1 cellular context compared by ENCODE assay signal in the genomic region with DNA sequence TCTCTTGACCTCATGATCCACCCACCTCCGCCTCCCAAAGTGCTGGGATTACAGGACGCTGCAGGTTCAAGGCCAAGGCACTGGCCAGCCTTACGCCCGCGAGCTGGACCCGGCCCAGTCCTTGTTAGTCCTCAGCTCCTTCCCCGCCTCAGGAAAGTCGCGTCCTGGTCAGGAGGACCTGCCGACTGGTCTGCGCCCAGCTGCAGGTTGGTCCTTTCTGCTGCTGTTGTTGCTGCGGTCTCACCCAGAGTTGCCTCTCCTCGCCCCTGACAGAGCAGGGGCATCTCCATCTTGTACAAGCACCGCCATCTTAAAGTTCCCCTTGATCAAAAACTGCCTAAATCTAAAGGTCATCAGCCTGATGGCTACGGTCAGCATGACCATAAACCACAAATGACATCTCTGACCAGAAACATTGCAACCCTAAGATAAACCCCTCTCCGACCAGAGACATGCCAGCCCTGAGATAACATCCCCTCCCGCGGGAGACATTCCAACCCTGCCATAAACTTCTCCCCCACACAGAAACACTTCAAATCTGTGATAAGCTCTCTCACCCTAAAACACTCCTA.
TF ChIP-seq lines count a peak whose summit lies in the region.

No MANE protein-coding gene starts in this region.

TF ChIP-seq in K562, 482 proteins besides CTCF, POLR2A, EP300 and RAD21 (continued from another document and continues in another):
- TF ChIP-seq RERE (CRISPR knock-in tag; IDR thresholded peaks at IDR 0.05; ENCODE audit: borderline replicate concordance) (no peak), MIER1 (IDR thresholded peaks at IDR 0.05; ENCODE audit: low read depth) (no peak), RNF219 (CRISPR knock-in tag; IDR thresholded peaks at IDR 0.05) (no peak), DPF2 (IDR thresholded peaks at IDR 0.05) (peak; percentile 92), ZNF121 (CRISPR knock-in tag; conservative IDR thresholded peaks at IDR 0.05) (no peak), CHD4 (IDR thresholded peaks at IDR 0.05; ENCODE audit: insufficient read depth, insufficient replicate concordance, low read depth, low read length, poor library complexity, severe bottlenecking) (no peak), SAFB (IDR thresholded peaks at IDR 0.05; ENCODE audit: borderline replicate concordance, low read depth, low read length) (no peak), ZNF263 (CRISPR knock-in tag; IDR thresholded peaks at IDR 0.05; ENCODE audit: borderline replicate concordance) (no peak), GTF2A2 (tag; IDR thresholded peaks at IDR 0.05) (no peak; the same call in 1 of the 2 replicates), ARHGAP35 (IDR thresholded peaks at IDR 0.05; ENCODE audit: partially characterized antibody) (no peak), KAT2B (IDR thresholded peaks at IDR 0.05; ENCODE audit: low read depth, low read length) (no peak), STAT5B (CRISPR knock-in tag; IDR thresholded peaks at IDR 0.05) (no peak), ZKSCAN1 (IDR thresholded peaks at IDR 0.05; ENCODE audit: low read depth, low read length) (no peak), HNRNPH1 (optimal IDR thresholded peaks at IDR 0.05; ENCODE audit: low read depth, low read length) (no peak), ARID2 (IDR thresholded peaks at IDR 0.05) (no peak), HDAC6 (IDR thresholded peaks at IDR 0.05; ENCODE audit: low read depth, low read length) (no peak), ZNF507 (tag; conservative IDR thresholded peaks at IDR 0.05) (no peak), ETV6 (IDR thresholded peaks at IDR 0.05; ENCODE audit: borderline replicate concordance in 1 of 2, low read depth in 2 of 2, low read length in 1 of 2) (0 out of 4 replicates have a peak, but pooled peaks of 1 of the 2 experiments have one; percentile 29), ETV6 (CRISPR knock-in tag; IDR thresholded peaks at IDR 0.05; ENCODE audit: borderline replicate concordance) (no peak), ZFX (CRISPR knock-in tag; IDR thresholded peaks at IDR 0.05) (no peak), FOXK2 (conservative IDR thresholded peaks at IDR 0.05 in 1 of 2, IDR thresholded peaks at IDR 0.05 in 1 of 2; ENCODE audit: low read depth in 2 of 2) (peak; percentile 27 to 57; a peak in 2 of 4 replicates), ZNF282 (CRISPR knock-in tag; IDR thresholded peaks at IDR 0.05) (no peak), SRSF1 (IDR thresholded peaks at IDR 0.05; ENCODE audit: low read depth, low read length) (no peak), TRIM25 (IDR thresholded peaks at IDR 0.05; ENCODE audit: borderline replicate concordance) (no peak), ZNF512 (tag; IDR thresholded peaks at IDR 0.05) (no peak), ZEB2 (IDR thresholded peaks at IDR 0.05) (0 out of 2 replicates have a peak, but pooled peaks have one; percentile 35), NR2C2 (CRISPR knock-in tag; IDR thresholded peaks at IDR 0.05) (no peak), NR2C2 (tag; IDR thresholded peaks at IDR 0.05) (peak; percentile 56), CTBP1 (IDR thresholded peaks at IDR 0.05; ENCODE audit: borderline replicate concordance) (peak; percentile 93), PML (IDR thresholded peaks at IDR 0.05; ENCODE audit: low read length) (peak; percentile 90)
- TF ChIP-seq, protein P1, sequence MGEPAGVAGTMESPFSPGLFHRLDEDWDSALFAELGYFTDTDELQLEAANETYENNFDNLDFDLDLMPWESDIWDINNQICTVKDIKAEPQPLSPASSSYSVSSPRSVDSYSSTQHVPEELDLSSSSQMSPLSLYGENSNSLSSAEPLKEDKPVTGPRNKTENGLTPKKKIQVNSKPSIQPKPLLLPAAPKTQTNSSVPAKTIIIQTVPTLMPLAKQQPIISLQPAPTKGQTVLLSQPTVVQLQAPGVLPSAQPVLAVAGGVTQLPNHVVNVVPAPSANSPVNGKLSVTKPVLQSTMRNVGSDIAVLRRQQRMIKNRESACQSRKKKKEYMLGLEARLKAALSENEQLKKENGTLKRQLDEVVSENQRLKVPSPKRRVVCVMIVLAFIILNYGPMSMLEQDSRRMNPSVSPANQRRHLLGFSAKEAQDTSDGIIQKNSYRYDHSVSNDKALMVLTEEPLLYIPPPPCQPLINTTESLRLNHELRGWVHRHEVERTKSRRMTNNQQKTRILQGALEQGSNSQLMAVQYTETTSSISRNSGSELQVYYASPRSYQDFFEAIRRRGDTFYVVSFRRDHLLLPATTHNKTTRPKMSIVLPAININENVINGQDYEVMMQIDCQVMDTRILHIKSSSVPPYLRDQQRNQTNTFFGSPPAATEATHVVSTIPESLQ (CRISPR knock-in tag; IDR thresholded peaks at IDR 0.05) = no peak
- TF ChIP-seq, protein P2, sequence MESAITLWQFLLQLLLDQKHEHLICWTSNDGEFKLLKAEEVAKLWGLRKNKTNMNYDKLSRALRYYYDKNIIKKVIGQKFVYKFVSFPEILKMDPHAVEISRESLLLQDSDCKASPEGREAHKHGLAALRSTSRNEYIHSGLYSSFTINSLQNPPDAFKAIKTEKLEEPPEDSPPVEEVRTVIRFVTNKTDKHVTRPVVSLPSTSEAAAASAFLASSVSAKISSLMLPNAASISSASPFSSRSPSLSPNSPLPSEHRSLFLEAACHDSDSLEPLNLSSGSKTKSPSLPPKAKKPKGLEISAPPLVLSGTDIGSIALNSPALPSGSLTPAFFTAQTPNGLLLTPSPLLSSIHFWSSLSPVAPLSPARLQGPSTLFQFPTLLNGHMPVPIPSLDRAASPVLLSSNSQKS (CRISPR knock-in tag; IDR thresholded peaks at IDR 0.05) = no peak
- TF ChIP-seq, protein P3, sequence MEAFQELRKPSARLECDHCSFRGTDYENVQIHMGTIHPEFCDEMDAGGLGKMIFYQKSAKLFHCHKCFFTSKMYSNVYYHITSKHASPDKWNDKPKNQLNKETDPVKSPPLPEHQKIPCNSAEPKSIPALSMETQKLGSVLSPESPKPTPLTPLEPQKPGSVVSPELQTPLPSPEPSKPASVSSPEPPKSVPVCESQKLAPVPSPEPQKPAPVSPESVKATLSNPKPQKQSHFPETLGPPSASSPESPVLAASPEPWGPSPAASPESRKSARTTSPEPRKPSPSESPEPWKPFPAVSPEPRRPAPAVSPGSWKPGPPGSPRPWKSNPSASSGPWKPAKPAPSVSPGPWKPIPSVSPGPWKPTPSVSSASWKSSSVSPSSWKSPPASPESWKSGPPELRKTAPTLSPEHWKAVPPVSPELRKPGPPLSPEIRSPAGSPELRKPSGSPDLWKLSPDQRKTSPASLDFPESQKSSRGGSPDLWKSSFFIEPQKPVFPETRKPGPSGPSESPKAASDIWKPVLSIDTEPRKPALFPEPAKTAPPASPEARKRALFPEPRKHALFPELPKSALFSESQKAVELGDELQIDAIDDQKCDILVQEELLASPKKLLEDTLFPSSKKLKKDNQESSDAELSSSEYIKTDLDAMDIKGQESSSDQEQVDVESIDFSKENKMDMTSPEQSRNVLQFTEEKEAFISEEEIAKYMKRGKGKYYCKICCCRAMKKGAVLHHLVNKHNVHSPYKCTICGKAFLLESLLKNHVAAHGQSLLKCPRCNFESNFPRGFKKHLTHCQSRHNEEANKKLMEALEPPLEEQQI (IDR thresholded peaks at IDR 0.05) = peak; percentile 70; the same call in 1 of the 2 replicates
- TF ChIP-seq, protein P4, sequence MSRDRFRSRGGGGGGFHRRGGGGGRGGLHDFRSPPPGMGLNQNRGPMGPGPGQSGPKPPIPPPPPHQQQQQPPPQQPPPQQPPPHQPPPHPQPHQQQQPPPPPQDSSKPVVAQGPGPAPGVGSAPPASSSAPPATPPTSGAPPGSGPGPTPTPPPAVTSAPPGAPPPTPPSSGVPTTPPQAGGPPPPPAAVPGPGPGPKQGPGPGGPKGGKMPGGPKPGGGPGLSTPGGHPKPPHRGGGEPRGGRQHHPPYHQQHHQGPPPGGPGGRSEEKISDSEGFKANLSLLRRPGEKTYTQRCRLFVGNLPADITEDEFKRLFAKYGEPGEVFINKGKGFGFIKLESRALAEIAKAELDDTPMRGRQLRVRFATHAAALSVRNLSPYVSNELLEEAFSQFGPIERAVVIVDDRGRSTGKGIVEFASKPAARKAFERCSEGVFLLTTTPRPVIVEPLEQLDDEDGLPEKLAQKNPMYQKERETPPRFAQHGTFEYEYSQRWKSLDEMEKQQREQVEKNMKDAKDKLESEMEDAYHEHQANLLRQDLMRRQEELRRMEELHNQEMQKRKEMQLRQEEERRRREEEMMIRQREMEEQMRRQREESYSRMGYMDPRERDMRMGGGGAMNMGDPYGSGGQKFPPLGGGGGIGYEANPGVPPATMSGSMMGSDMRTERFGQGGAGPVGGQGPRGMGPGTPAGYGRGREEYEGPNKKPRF (IDR thresholded peaks at IDR 0.05; ENCODE audit: low read depth, low read length) = no peak
- TF ChIP-seq, protein P5, sequence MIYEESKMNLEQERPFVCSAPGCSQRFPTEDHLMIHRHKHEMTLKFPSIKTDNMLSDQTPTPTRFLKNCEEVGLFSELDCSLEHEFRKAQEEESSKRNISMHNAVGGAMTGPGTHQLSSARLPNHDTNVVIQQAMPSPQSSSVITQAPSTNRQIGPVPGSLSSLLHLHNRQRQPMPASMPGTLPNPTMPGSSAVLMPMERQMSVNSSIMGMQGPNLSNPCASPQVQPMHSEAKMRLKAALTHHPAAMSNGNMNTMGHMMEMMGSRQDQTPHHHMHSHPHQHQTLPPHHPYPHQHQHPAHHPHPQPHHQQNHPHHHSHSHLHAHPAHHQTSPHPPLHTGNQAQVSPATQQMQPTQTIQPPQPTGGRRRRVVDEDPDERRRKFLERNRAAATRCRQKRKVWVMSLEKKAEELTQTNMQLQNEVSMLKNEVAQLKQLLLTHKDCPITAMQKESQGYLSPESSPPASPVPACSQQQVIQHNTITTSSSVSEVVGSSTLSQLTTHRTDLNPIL (CRISPR knock-in tag; IDR thresholded peaks at IDR 0.05) = no peak
